In genomic region chr2:69645026-69645425, GRCh38 we compare ENCODE assay signal across 7 cellular contexts. TPM values are rescaled to one million over a fixed set of nuclear protein-coding genes. Genes with fewer than 3 reads are reported as not detected.
DNase-seq lines count a peak whose midpoint lies in the region; ATAC-seq, FAIRE-seq and TF ChIP-seq lines count a peak whose summit lies in the region.

No MANE protein-coding gene starts in this region.

- no peak for TF ChIP-seq POLR2A in GM12891 (IDR thresholded peaks at IDR 0.05; ENCODE audit: low read depth, low read length)

- H3K27me3 Mint-ChIP-seq in central memory CD8-positive, alpha-beta T cell, result no peaks in the 10 kb centered on the region
- H3K27me3 Mint-ChIP-seq in naive B cell, result peaks cover 62 to 69% (median 66%) of the 10 kb centered on the region in 3 donors

- peak overlapping the region; percentile 94 for H3K27ac Mint-ChIP-seq in central memory CD8-positive, alpha-beta T cell (ENCODE audit: low read depth)
- H3K27ac Mint-ChIP-seq in naive B cell, result peak overlapping the region in 2 of 6 donors; percentile 59 to 60

- peaks cover 31% of the 10 kb centered on the region for H3K36me3 Mint-ChIP-seq in central memory CD8-positive, alpha-beta T cell (ENCODE audit: insufficient read depth)
- no peaks in the 10 kb centered on the region for H3K36me3 Mint-ChIP-seq in naive B cell

- H3K4me1 Mint-ChIP-seq in central memory CD8-positive, alpha-beta T cell, result peaks cover 65% of the 10 kb centered on the region
- H3K4me1 Mint-ChIP-seq in naive B cell, result peaks cover 32 to 47% (median 37%) of the 10 kb centered on the region in 3 donors

- no peak for DNase-seq in GM12891 (ENCODE audit: insufficient read length, low spot score)
- DNase-seq in NCI-H69 (lab: John Stamatoyannopoulos, UW), result peak; percentile 14
- DNase-seq in central memory CD8-positive, alpha-beta T cell (ENCODE audit: low spot score in 2 of 2), result peak in 1 of 2 donors; percentile 51
- no peak for DNase-seq in naive B cell
- no peak for DNase-seq in NCI-H2196 (lab: John Stamatoyannopoulos, UW; ENCODE audit: unreplicated experiment)
- DNase-seq in frontal cortex (ENCODE audit: low spot score in 2 of 2), result no peak

- FAIRE-seq in GM12891 (lab: Jason Lieb, UNC) (peak; percentile 69), frontal cortex (lab: Jason Lieb, UNC) (no peak)

- ATAC-seq in central memory CD8-positive, alpha-beta T cell (replicated peaks; ENCODE audit: extremely low read depth, poor library complexity, severe bottlenecking), result peak; percentile 50
- ATAC-seq in naive B cell (ENCODE audit: low read depth in 2 of 2) (no peak), GM21390 (IDR thresholded peaks at IDR 0.05; ENCODE audit: unreplicated experiment) (no peak)

- H3K4me3 Mint-ChIP-seq in central memory CD8-positive, alpha-beta T cell, result peak overlapping the region; percentile 92
- peak overlapping the region; percentile 85 to 98 (median 95) for H3K4me3 Mint-ChIP-seq in naive B cell

- no peaks in the 10 kb centered on the region for H3K9me3 Mint-ChIP-seq in central memory CD8-positive, alpha-beta T cell
- H3K9me3 Mint-ChIP-seq in naive B cell, result peaks cover 0 to 4% (median 0%) of the 10 kb centered on the region in 7 donors

TF ChIP-seq in GM12891, 5 proteins besides CTCF, POLR2A, EP300 and RAD21:
- TF ChIP-seq PAX5 (IDR thresholded peaks at IDR 0.05; ENCODE audit: insufficient read depth, low read length, severe bottlenecking) (no peak), SPI1 (IDR thresholded peaks at IDR 0.05; ENCODE audit: low read depth, low read length) (no peak), POU2F2 (IDR thresholded peaks at IDR 0.05; ENCODE audit: low read depth, low read length) (no peak)

RNA-seq across cellular contexts. Expression of gene AAK1, which starts 1.5 kb away (rescaled TPM):
- 7.9 TPM for polyA plus RNA-seq in GM12891 (2012; ENCODE audit: low read depth, missing spikeins)
- 1 to 10 TPM in 4 of 6 donors, under 1 TPM in 2; 0.47 to 6.1 (median 3.4) TPM for polyA plus RNA-seq in naive B cell (ENCODE audit: low read depth in 6 of 6)
- 31.4 TPM for total RNA-seq in frontal cortex
